In genomic region chrX:51931761-51932160, GRCh38 we compare ENCODE assay signal across 19 cellular contexts.
DNase-seq lines count a peak whose midpoint lies in the region.
"Had no signal": no experiment of that assay in that cellular context is flagged by ENCODE, and none has a peak within 500 bp of the region (broad histone marks: within the 10 kb centered on the region; RNA-seq: fewer than 3 reads in every experiment).

No MANE protein-coding gene starts in this region.

- no peak overlapping the region for H3K9ac ChIP-seq in SK-N-MC (ENCODE audit: insufficient read length)
- H3K9ac ChIP-seq: KMS-11 had no signal

- H3K9me3 ChIP-seq in SK-N-MC (ENCODE audit: low read depth, low read length), result no peaks in the 10 kb centered on the region
- H3K9me3 ChIP-seq: MG63 had no signal

- no peak overlapping the region for H3K4me3 ChIP-seq in SK-N-MC
- H3K4me3 ChIP-seq: MG63 had no signal

- no peaks in the 10 kb centered on the region for H3K36me3 ChIP-seq in SK-N-MC (ENCODE audit: insufficient read depth, low read length)
- H3K36me3 ChIP-seq: MG63 had no signal

- in situ Hi-C loops in KBM-7 (cut with MboI; ENCODE audit: low pct_unique_long_range_greater_than_20kb, low sequenced_read_pairs), result no loop called here

- DNase-seq in GM03348 (ENCODE audit: low spot score) (peak; percentile 13), SK-N-MC (ENCODE audit: low read depth, low spot score) (no peak), fibroblast of peridontal ligament (ENCODE audit: extremely low read depth) (peak; percentile 65), retina (peak; percentile 3), NCI-H1105 treated with DMSO at 0.1 percent for 48 hours (lab: John Stamatoyannopoulos, UW) (no peak), KBM-7 (no peak)
- DNase-seq in activated naive CD4-positive, alpha-beta T cell treated with Interleukin-2 at 50 U/mL for 16 hours, result no peak
- DNase-seq: ACHN; Calu3; CD4-positive, alpha-beta memory T cell; DMS53; H7; MG63; NCI-H1105; NCI-H187; NCI-H526 treated with DMSO at 0.1 percent for 48 hours; SW 1271 had no signal

- peak overlapping the region; percentile 54; the same call in 1 of the 2 replicates for H3K27ac ChIP-seq in SK-N-MC
- H3K27ac ChIP-seq: KMS-11, RWPE1 had no signal

Comparison
In these comparisons a context has a peak if more than half of its experiments do, and no peak if none do; other contexts are left out.
1. DNase-seq: peak in GM03348 (single experiment), fibroblast of peridontal ligament (single experiment) and retina (single experiment); none in SK-N-MC (single experiment), NCI-H1105 treated with DMSO at 0.1 percent for 48 hours (single experiment), activated naive CD4-positive, alpha-beta T cell treated with Interleukin-2 at 50 U/mL for 16 hours (single experiment) and KBM-7 (single experiment).